In genomic region chr3:58085616-58086015, GRCh38 we compare ENCODE assay signal across 12 cellular contexts.
DNase-seq lines count a peak whose midpoint lies in the region; ATAC-seq and TF ChIP-seq lines count a peak whose summit lies in the region.
"Had no signal": no experiment of that assay in that cellular context is flagged by ENCODE, and none has a peak within 500 bp of the region (broad histone marks: within the 10 kb centered on the region; RNA-seq: fewer than 3 reads in every experiment).

No MANE protein-coding gene starts in this region.

- peaks cover 0 to 36% (median 0%) of the 10 kb centered on the region in 5 donors for H3K4me1 ChIP-seq in subcutaneous abdominal adipose tissue (ENCODE audit: control insufficient read depth in 5 of 5, insufficient read depth in 5 of 5, low read length in 5 of 5)

- H3K36me3 Mint-ChIP-seq in activated CD4-positive, alpha-beta T cell treated with anti-CD3 and anti-CD28 coated beads, Interleukin-2, amount 10 ng/mL, durations not matched to agents 7 days and 5 days (ENCODE audit: low read depth) = peaks cover 15% of the 10 kb centered on the region
- peaks cover 8% of the 10 kb centered on the region for H3K36me3 Mint-ChIP-seq in activated CD4-positive, alpha-beta T cell treated with anti-CD3 and anti-CD28 coated beads for 36 hours (ENCODE audit: low read depth)
- peaks cover 8% of the 10 kb centered on the region for H3K36me3 Mint-ChIP-seq in activated CD8-positive, alpha-beta T cell treated with anti-CD3 and anti-CD28 coated beads for 36 hours (ENCODE audit: low read depth)

- H3K36me3 ChIP-seq in subcutaneous abdominal adipose tissue (ENCODE audit: control insufficient read depth in 5 of 5, insufficient read depth in 5 of 5, low read length in 5 of 5) = peaks cover 0 to 7% (median 4%) of the 10 kb centered on the region in 5 donors
- H3K36me3 ChIP-seq: thoracic aorta had no signal

- POLR2A ChIA-PET in activated CD4-positive, alpha-beta T cell treated with anti-CD3 and anti-CD28 coated beads, Interleukin-2, amount 10 ng/mL, durations not matched to agents 7 days and 5 days (lab: Charles Lee) = no interaction called here
- POLR2A ChIA-PET in activated CD4-positive, alpha-beta T cell treated with anti-CD3 and anti-CD28 coated beads for 36 hours (lab: Charles Lee) = no interaction called here
- POLR2A ChIA-PET in activated CD8-positive, alpha-beta T cell treated with anti-CD3 and anti-CD28 coated beads for 36 hours (lab: Charles Lee) = interaction anchor here (0.7 to 1.0 kb wide), 2 partner anchors 20 to 40 kb away, joined by 3 read pairs; no protein-coding TSS in a partner anchor

- peak; percentile 11 for DNase-seq in activated CD4-positive, alpha-beta T cell treated with anti-CD3 and anti-CD28 coated beads, Interleukin-2, amount 10 ng/mL, durations not matched to agents 7 days and 5 days
- DNase-seq in activated CD4-positive, alpha-beta T cell treated with anti-CD3 and anti-CD28 coated beads for 36 hours = no peak
- peak; percentile 11 for DNase-seq in activated CD8-positive, alpha-beta T cell treated with anti-CD3 and anti-CD28 coated beads for 36 hours
- DNase-seq in NOMO-1 treated with dmso at 0.1 percent for 144 hours (lab: John Stamatoyannopoulos, UW; ENCODE audit: unreplicated experiment) (no peak), NCI-H1417 (lab: John Stamatoyannopoulos, UW) (no peak), NCI-H774 (lab: John Stamatoyannopoulos, UW) (no peak)
- DNase-seq: activated CD4-positive, CD25-positive, alpha-beta regulatory T cell; GOT3 had no signal

- H3K27ac ChIP-seq in subcutaneous abdominal adipose tissue (ENCODE audit: low read depth, low read length) = peak overlapping the region; percentile 78
- H3K27ac ChIP-seq: thoracic aorta had no signal

- intact Hi-C loops in activated CD4-positive, alpha-beta T cell treated with anti-CD3 and anti-CD28 coated beads for 36 hours (cut with DNase I, micrococcal nuclease) = no loop called here
- intact Hi-C loops in activated CD8-positive, alpha-beta T cell treated with anti-CD3 and anti-CD28 coated beads for 36 hours (cut with micrococcal nuclease) = no loop called here

- no peaks in the 10 kb centered on the region for H3K9me3 ChIP-seq in subcutaneous abdominal adipose tissue (ENCODE audit: control insufficient read depth in 5 of 5, low read length in 5 of 5)
- H3K9me3 ChIP-seq: thoracic aorta had no signal

- no peak overlapping the region for H3K9ac ChIP-seq in subcutaneous abdominal adipose tissue (ENCODE audit: low read length in 5 of 5)

- no peak overlapping the region for H3K27ac Mint-ChIP-seq in activated CD4-positive, alpha-beta T cell treated with anti-CD3 and anti-CD28 coated beads, Interleukin-2, amount 10 ng/mL, durations not matched to agents 7 days and 5 days
- no peak overlapping the region for H3K27ac Mint-ChIP-seq in activated CD4-positive, alpha-beta T cell treated with anti-CD3 and anti-CD28 coated beads for 36 hours
- no peak overlapping the region for H3K27ac Mint-ChIP-seq in activated CD8-positive, alpha-beta T cell treated with anti-CD3 and anti-CD28 coated beads for 36 hours

- no peak for TF ChIP-seq CTCF in activated CD8-positive, alpha-beta T cell treated with anti-CD3 and anti-CD28 coated beads for 36 hours (IDR thresholded peaks at IDR 0.05)

- H3K4me3 Mint-ChIP-seq in activated CD4-positive, alpha-beta T cell treated with anti-CD3 and anti-CD28 coated beads, Interleukin-2, amount 10 ng/mL, durations not matched to agents 7 days and 5 days = no peak overlapping the region
- H3K4me3 Mint-ChIP-seq in activated CD4-positive, alpha-beta T cell treated with anti-CD3 and anti-CD28 coated beads for 36 hours = no peak overlapping the region
- H3K4me3 Mint-ChIP-seq in activated CD8-positive, alpha-beta T cell treated with anti-CD3 and anti-CD28 coated beads for 36 hours = no peak overlapping the region

- ATAC-seq in activated CD4-positive, alpha-beta T cell treated with anti-CD3 and anti-CD28 coated beads for 36 hours = no peak
- ATAC-seq in HG02938 (IDR thresholded peaks at IDR 0.05; ENCODE audit: unreplicated experiment) = peak; percentile 46
- ATAC-seq in activated CD8-positive, alpha-beta T cell treated with anti-CD3 and anti-CD28 coated beads for 36 hours = peak; percentile 14

- H3K4me1 Mint-ChIP-seq in activated CD4-positive, alpha-beta T cell treated with anti-CD3 and anti-CD28 coated beads, Interleukin-2, amount 10 ng/mL, durations not matched to agents 7 days and 5 days = peaks cover 46% of the 10 kb centered on the region
- peaks cover 49% of the 10 kb centered on the region for H3K4me1 Mint-ChIP-seq in activated CD4-positive, alpha-beta T cell treated with anti-CD3 and anti-CD28 coated beads for 36 hours
- peaks cover 45% of the 10 kb centered on the region for H3K4me1 Mint-ChIP-seq in activated CD8-positive, alpha-beta T cell treated with anti-CD3 and anti-CD28 coated beads for 36 hours (ENCODE audit: low read depth)

- no peaks in the 10 kb centered on the region for H3K27me3 ChIP-seq in subcutaneous abdominal adipose tissue (ENCODE audit: control insufficient read depth in 5 of 5, insufficient read depth in 4 of 5, low read length in 5 of 5)

- CTCF ChIA-PET in activated CD4-positive, alpha-beta T cell treated with anti-CD3 and anti-CD28 coated beads, Interleukin-2, amount 10 ng/mL, durations not matched to agents 7 days and 5 days (lab: Charles Lee) = interaction anchor here (1.6 kb wide), 1 partner anchor 77 kb away, joined by 6 read pairs; the partner anchor contains the start of gene FLNB
- CTCF ChIA-PET in activated CD4-positive, alpha-beta T cell treated with anti-CD3 and anti-CD28 coated beads for 36 hours (lab: Charles Lee) = interaction anchor here (0.6 to 1.6 kb wide), 4 partner anchors 10 to 370 kb away, joined by 3 to 5 read pairs (median 4); no protein-coding TSS in a partner anchor
- CTCF ChIA-PET in activated CD8-positive, alpha-beta T cell treated with anti-CD3 and anti-CD28 coated beads for 36 hours (lab: Charles Lee) = interaction anchor here (0.9 to 1.6 kb wide), 2 partner anchors 63 to 78 kb away, joined by 3 to 6 read pairs; partner anchors contain the start of gene FLNB

- H3K27me3 Mint-ChIP-seq in activated CD4-positive, alpha-beta T cell treated with anti-CD3 and anti-CD28 coated beads, Interleukin-2, amount 10 ng/mL, durations not matched to agents 7 days and 5 days = no peaks in the 10 kb centered on the region
- H3K27me3 Mint-ChIP-seq in activated CD4-positive, alpha-beta T cell treated with anti-CD3 and anti-CD28 coated beads for 36 hours = no peaks in the 10 kb centered on the region
- H3K27me3 Mint-ChIP-seq in activated CD8-positive, alpha-beta T cell treated with anti-CD3 and anti-CD28 coated beads for 36 hours = no peaks in the 10 kb centered on the region

- no peaks in the 10 kb centered on the region for H3K9me3 Mint-ChIP-seq in activated CD4-positive, alpha-beta T cell treated with anti-CD3 and anti-CD28 coated beads, Interleukin-2, amount 10 ng/mL, durations not matched to agents 7 days and 5 days
- no peaks in the 10 kb centered on the region for H3K9me3 Mint-ChIP-seq in activated CD4-positive, alpha-beta T cell treated with anti-CD3 and anti-CD28 coated beads for 36 hours (ENCODE audit: low read depth)
- no peaks in the 10 kb centered on the region for H3K9me3 Mint-ChIP-seq in activated CD8-positive, alpha-beta T cell treated with anti-CD3 and anti-CD28 coated beads for 36 hours
- H3K9me3 Mint-ChIP-seq: activated naive CD4-positive, alpha-beta T cell treated with anti-CD3 and anti-CD28 coated beads, Interleukin-2, amount 50 U/mL, for 72 hours had no signal

- no peak overlapping the region for H3K4me3 ChIP-seq in subcutaneous abdominal adipose tissue (ENCODE audit: low read depth in 1 of 5, low read length in 5 of 5)
- H3K4me3 ChIP-seq: thoracic aorta had no signal

Comparison
In these comparisons a context has a peak if more than half of its experiments do, and no peak if none do; other contexts are left out.
1. DNase-seq: peak in activated CD4-positive, alpha-beta T cell treated with anti-CD3 and anti-CD28 coated beads, Interleukin-2, amount 10 ng/mL, durations not matched to agents 7 days and 5 days (single experiment) and activated CD8-positive, alpha-beta T cell treated with anti-CD3 and anti-CD28 coated beads for 36 hours (single experiment); none in activated CD4-positive, alpha-beta T cell treated with anti-CD3 and anti-CD28 coated beads for 36 hours (single experiment), NOMO-1 treated with dmso at 0.1 percent for 144 hours (single experiment), NCI-H1417 (0 of 3) and NCI-H774 (single experiment).